Comparison of ENCODE assay signal across 8 cellular contexts in genomic region chr5:122192883-122193496, GRCh38.
DNase-seq lines count a peak whose midpoint lies in the region; ATAC-seq and TF ChIP-seq lines count a peak whose summit lies in the region.

No MANE protein-coding gene starts in this region.

- no peak overlapping the region for H2AFZ ChIP-seq in Loucy (ENCODE audit: low read length)

- H3K36me3 Mint-ChIP-seq in endothelial cell (ENCODE audit: low read depth, unreplicated experiment): no peaks in the 10 kb centered on the region

- no peaks in the 10 kb centered on the region for H3K79me2 ChIP-seq in Loucy (ENCODE audit: insufficient read depth, low read length)

- H3F3A ChIP-seq in Loucy (ENCODE audit: low read depth): no peaks in the 10 kb centered on the region

- DNase-seq in A172 (ENCODE audit: low spot score) (peak; percentile 71), HFF-Myc (ENCODE audit: extremely low read depth, low read depth) (peak; percentile 52), RPMI7951 (ENCODE audit: low read depth) (peak; percentile 64), endothelial cell (ENCODE audit: low spot score) (peak; percentile 51), mucosa of descending colon (peak in 1 of 3 donors; percentile 85), GF-D8 (lab: John Stamatoyannopoulos, UW) (no peak)

- H3K9me3 ChIP-seq in Loucy (ENCODE audit: insufficient read depth, low read depth, low read length) (no peaks in the 10 kb centered on the region), mucosa of descending colon (no peaks in the 10 kb centered on the region)

- ATAC-seq in mucosa of descending colon: peak; percentile 81

- H3K9ac ChIP-seq in Loucy (ENCODE audit: low read depth, low read length, poor library complexity, severe bottlenecking): no peak overlapping the region

- intact Hi-C loops in mucosa of descending colon (cut with DNase I, micrococcal nuclease): loop anchor here (5.0 to 10.0 kb wide), 3 partner anchors 122 to 302 kb away; partner anchors contain the start of gene SNCAIP (in 1 of the 2)

- H3K4me3 ChIP-seq in HFF-Myc (replicated peaks; ENCODE audit: low read depth, low read length) (no peak overlapping the region), Loucy (ENCODE audit: low read length, poor library complexity, severe bottlenecking) (no peak overlapping the region), mucosa of descending colon (no peak overlapping the region)

- no peak overlapping the region for H3K27ac Mint-ChIP-seq in endothelial cell (ENCODE audit: unreplicated experiment)

- H3K4me1 ChIP-seq in Loucy (ENCODE audit: insufficient read depth, low read length, poor library complexity, severe bottlenecking) (no peaks in the 10 kb centered on the region), mucosa of descending colon (ENCODE audit: low read depth) (no peaks in the 10 kb centered on the region)

- TF ChIP-seq CTCF in GM12872 (IDR thresholded peaks at IDR 0.05; ENCODE audit: insufficient read depth, low read depth, low read length) (peak; percentile 54; the same call in 2 of the 3 replicates), HFF-Myc (IDR thresholded peaks at IDR 0.05; ENCODE audit: low read depth, low read length, missing control alignments) (peak; percentile 38), Loucy (conservative IDR thresholded peaks at IDR 0.05; ENCODE audit: low read length) (peak; percentile 52), endothelial cell (IDR thresholded peaks at IDR 0.05; ENCODE audit: unreplicated experiment) (peak; percentile 70), mucosa of descending colon (IDR thresholded peaks at IDR 0.05) (peak; percentile 41)

- H3K36me3 ChIP-seq in Loucy (ENCODE audit: insufficient read depth, low read length): no peaks in the 10 kb centered on the region
- no peaks in the 10 kb centered on the region for H3K36me3 ChIP-seq in mucosa of descending colon (ENCODE audit: low read depth)

- peaks cover 14% of the 10 kb centered on the region for H3K4me1 Mint-ChIP-seq in endothelial cell (ENCODE audit: unreplicated experiment)

- H3K9me2 ChIP-seq in Loucy (replicated peaks; ENCODE audit: low read depth, low read length): no peaks in the 10 kb centered on the region

- H3K27me3 Mint-ChIP-seq in endothelial cell (ENCODE audit: unreplicated experiment): no peaks in the 10 kb centered on the region

- H3K9me3 Mint-ChIP-seq in endothelial cell (ENCODE audit: unreplicated experiment): no peaks in the 10 kb centered on the region

- no peak overlapping the region for H3K4me2 ChIP-seq in Loucy (ENCODE audit: low read depth, low read length, poor library complexity, severe bottlenecking)

- no peaks in the 10 kb centered on the region for H3K27me3 ChIP-seq in Loucy (ENCODE audit: insufficient read depth, low read length, poor library complexity, severe bottlenecking)

- H3K4me3 Mint-ChIP-seq in endothelial cell (ENCODE audit: unreplicated experiment): no peak overlapping the region

- H4K20me1 ChIP-seq in Loucy (ENCODE audit: insufficient read depth, low read length, poor library complexity, severe bottlenecking): no peaks in the 10 kb centered on the region
